36 cellular contexts compared by ENCODE assay signal in the genomic region with DNA sequence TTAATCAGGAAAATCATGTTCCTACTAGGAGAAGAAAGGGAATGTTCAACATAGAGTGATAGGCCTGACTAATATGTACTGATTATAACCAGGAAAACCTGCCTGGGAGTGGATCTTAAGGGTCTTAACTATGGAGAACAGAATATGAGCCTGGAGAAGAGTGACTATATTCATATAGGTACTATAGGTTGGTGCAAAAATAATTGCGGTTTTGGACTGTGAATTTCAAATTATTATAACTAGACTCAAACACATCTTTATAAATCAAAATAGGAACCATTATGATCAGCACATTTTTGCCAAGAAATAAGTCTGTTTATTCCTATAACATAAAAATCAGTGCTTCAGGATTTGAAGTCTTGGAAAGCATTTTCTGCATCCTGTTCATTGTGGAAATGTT.
"Had no signal": no experiment of that assay in that cellular context is flagged by ENCODE, and none has a peak within 500 bp of the region (broad histone marks: within the 10 kb centered on the region; RNA-seq: fewer than 3 reads in every experiment).

No MANE protein-coding gene starts in this region.

- DNase-seq: activated B cell treated with CpG ODN at 0.5 μM for 24 hours; activated CD4-positive, alpha-beta memory T cell treated with anti-CD3 and anti-CD28 coated beads for 36 hours; activated CD4-positive, alpha-beta T cell treated with anti-CD3 and anti-CD28 coated beads for 4 hours; activated CD4-positive, alpha-beta T cell treated with anti-CD3 and anti-CD28 coated beads, Interleukin-2, amount 10 ng/mL, durations not matched to agents 24 days and 14 days; activated CD4-positive, alpha-beta T cell treated with anti-CD3 and anti-CD28 coated beads, Interleukin-2, amount 50 U/mL, for 1 hour; activated CD4-positive, alpha-beta T cell treated with anti-CD3 and anti-CD28 coated beads, Interleukin-2, amount 50 U/mL, for 4 hours; activated CD4-positive, CD25-positive, alpha-beta regulatory T cell treated with anti-CD3 and anti-CD28 coated beads, Interleukin-2, amount 50 U/mL, for 72 hours; activated CD8-positive, alpha-beta memory T cell treated with anti-CD3 and anti-CD28 coated beads, Interleukin-2, amount 50 U/mL, for 4 hours; activated CD8-positive, alpha-beta T cell treated with anti-CD3 and anti-CD28 coated beads for 36 hours; activated effector memory CD4-positive, alpha-beta T cell treated with anti-CD3 and anti-CD28 coated beads, Interleukin-2, amount 50 U/mL, for 16 hours; activated gamma-delta T cell treated with Interleukin-2 at 50 U/mL for 16 hours; activated naive CD4-positive, alpha-beta T cell; activated naive CD4-positive, alpha-beta T cell treated with anti-CD3 and anti-CD28 coated beads for 36 hours; activated naive CD4-positive, alpha-beta T cell treated with anti-CD3 and anti-CD28 coated beads, Interleukin-2, amount 50 U/mL, for 16 hours; activated naive CD8-positive, alpha-beta T cell treated with anti-CD3 and anti-CD28 coated beads, Interleukin-2, amount 10 ng/mL, durations not matched to agents 7 days and 5 days; activated naive CD8-positive, alpha-beta T cell treated with anti-CD3 and anti-CD28 coated beads, Interleukin-2, amount 50 U/mL, for 24 hours; activated T-cell treated with anti-CD3 and anti-CD28 coated beads for 4 hours; activated T-cell treated with anti-CD3 and anti-CD28 coated beads, Interleukin-2, amount 50 U/mL, for 1 hour; activated T-cell treated with anti-CD3 and anti-CD28 coated beads, Interleukin-2, amount 50 U/mL, for 4 hours; activated T-cell treated with anti-CD3 and anti-CD28 coated beads, Interleukin-2, amount 50 U/mL, for 72 hours; amygdala; anterior cingulate cortex; caudate nucleus; cerebellar nuclear complex; T-helper 2 cell; T-helper 9 cell had no signal

- H3K36me3 Mint-ChIP-seq: activated CD4-positive, alpha-beta memory T cell treated with anti-CD3 and anti-CD28 coated beads for 36 hours; activated naive CD8-positive, alpha-beta T cell; activated naive CD8-positive, alpha-beta T cell treated with anti-CD3 and anti-CD28 coated beads, Interleukin-2, amount 10 ng/mL, durations not matched to agents 7 days and 5 days; brain had no signal

- H3K9me3 ChIP-seq: ascending aorta had no signal

- H3K27me3 ChIP-seq: ascending aorta, cardiac muscle cell had no signal

- H3K4me3 ChIP-seq: ascending aorta, cardiac muscle cell had no signal

- H3K27ac ChIP-seq: ascending aorta, cardiac muscle cell had no signal

- H3K36me3 ChIP-seq: ascending aorta, cardiac muscle cell had no signal

- ATAC-seq: activated CD8-positive, alpha-beta T cell treated with anti-CD3 and anti-CD28 coated beads for 36 hours; activated naive CD8-positive, alpha-beta T cell treated with anti-CD3 and anti-CD28 coated beads, Interleukin-2, amount 50 U/mL, for 24 hours; activated T-cell treated with anti-CD3 and anti-CD28 coated beads, Interleukin-2, amount 50 U/mL, for 4 hours; activated T-cell treated with anti-CD3 and anti-CD28 coated beads, Interleukin-2, amount 50 U/mL, for 72 hours; activated T-helper 17 cell treated with anti-CD3 and anti-CD28 coated beads, Interleukin-2, amount 50 U/mL, for 72 hours had no signal

- FAIRE-seq: bronchial epithelial cell, TTC549 had no signal

- H3K9me3 Mint-ChIP-seq: activated CD8-positive, alpha-beta T cell treated with anti-CD3 and anti-CD28 coated beads for 36 hours; activated naive CD8-positive, alpha-beta T cell treated with anti-CD3 and anti-CD28 coated beads, Interleukin-2, amount 50 U/mL, for 24 hours; brain had no signal

- H3K27ac Mint-ChIP-seq: activated B cell treated with CpG ODN at 0.5 μM for 24 hours; activated CD4-positive, alpha-beta memory T cell treated with anti-CD3 and anti-CD28 coated beads for 36 hours; activated CD4-positive, alpha-beta T cell treated with anti-CD3 and anti-CD28 coated beads, Interleukin-2, amount 10 ng/mL, durations not matched to agents 24 days and 14 days; activated CD8-positive, alpha-beta T cell treated with anti-CD3 and anti-CD28 coated beads for 36 hours; activated naive CD4-positive, alpha-beta T cell treated with anti-CD3 and anti-CD28 coated beads for 36 hours; activated naive CD8-positive, alpha-beta T cell; activated naive CD8-positive, alpha-beta T cell treated with anti-CD3 and anti-CD28 coated beads, Interleukin-2, amount 10 ng/mL, durations not matched to agents 7 days and 5 days; activated naive CD8-positive, alpha-beta T cell treated with anti-CD3 and anti-CD28 coated beads, Interleukin-2, amount 50 U/mL, for 24 hours; activated T-cell treated with anti-CD3 and anti-CD28 coated beads, Interleukin-2, amount 50 U/mL, for 72 hours; activated T-helper 1 cell treated with anti-CD3 and anti-CD28 coated beads, Interleukin-12 subunit alpha, Interleukin-12 subunit beta, Interleukin-2, Interleukin-4 antibody, amounts not matched to agents 30 ng/mL and 10 ng/mL and 1 ng/mL, durations not matched to agents 14 hours and 24 hours and 36 hours; activated T-helper 17 cell treated with anti-CD3 and anti-CD28 coated beads, Interleukin-2, amount 50 U/mL, for 72 hours; brain; T-helper 1 cell treated with Interleukin-12 subunit alpha and Interleukin-12 subunit beta and Interleukin-4 antibody, amounts not matched to agents 30 μg/mL and 1 μg/mL, for 36 hours; T-helper 2 cell treated with Interferon-gamma antibody and Interleukin-4, amounts not matched to agents 5 μg/mL and 100 μg/mL, for 36 hours had no signal

- H3K4me1 ChIP-seq: ascending aorta had no signal
